In genomic region chr17:76354747-76355310, GRCh38 we compare ENCODE assay signal across 9 cellular contexts. TPM values are rescaled to one million over a fixed set of nuclear protein-coding genes. Genes with fewer than 3 reads are reported as not detected.
DNase-seq lines count a peak whose midpoint lies in the region; ATAC-seq, FAIRE-seq and TF ChIP-seq lines count a peak whose summit lies in the region.
"Had no signal": no experiment of that assay in that cellular context is flagged by ENCODE, and none has a peak within 500 bp of the region (broad histone marks: within the 10 kb centered on the region; RNA-seq: fewer than 3 reads in every experiment).

No MANE protein-coding gene starts in this region.

- no peaks in the 10 kb centered on the region for H3K9me3 Mint-ChIP-seq in MCF 10A (ENCODE audit: unreplicated experiment)

- peaks cover 8% of the 10 kb centered on the region for H3K4me1 Mint-ChIP-seq in MCF 10A (ENCODE audit: insufficient read depth, unreplicated experiment)

- peak overlapping the region; percentile 78; the same call in 1 of the 2 replicates for H3K9ac ChIP-seq in PC-3 (ENCODE audit: low read length)
- H3K9ac ChIP-seq in endothelial cell of umbilical vein (replicated peaks; ENCODE audit: extremely low read depth, insufficient read depth, low read length), result no peak overlapping the region

- H2AFZ ChIP-seq in PC-3 (ENCODE audit: low read length), result peak overlapping the region; percentile 89
- peak overlapping the region; percentile 5 for H2AFZ ChIP-seq in endothelial cell of umbilical vein (ENCODE audit: low read depth, low read length)

- H3K79me2 ChIP-seq in PC-3 (ENCODE audit: low read length) (peaks cover 35% of the 10 kb centered on the region), endothelial cell of umbilical vein (ENCODE audit: control insufficient read depth, insufficient read depth, low read length) (peaks cover 26% of the 10 kb centered on the region)

- H3K4me1 ChIP-seq in breast epithelium, result no peaks in the 10 kb centered on the region
- peaks cover 24% of the 10 kb centered on the region for H3K4me1 ChIP-seq in PC-3 (ENCODE audit: insufficient read depth, low read length)
- peaks cover 10% of the 10 kb centered on the region for H3K4me1 ChIP-seq in endothelial cell of umbilical vein (ENCODE audit: control insufficient read depth, extremely low read depth, insufficient read depth, low read length)
- H3K4me1 ChIP-seq in stomach, result peaks cover 11 to 34% (median 28%) of the 10 kb centered on the region in 4 donors
- H3K4me1 ChIP-seq in tibial artery, result peaks cover 0 to 26% (median 22%) of the 10 kb centered on the region in 4 donors

- TF ChIP-seq POLR2A in breast epithelium (IDR thresholded peaks at IDR 0.05) (no peak), endothelial cell of umbilical vein (IDR thresholded peaks at IDR 0.05; ENCODE audit: low read depth, low read length) (no peak), stomach (IDR thresholded peaks at IDR 0.05) (no peak)

- H3F3A ChIP-seq in PC-3 (ENCODE audit: low read length, unreplicated experiment), result no peaks in the 10 kb centered on the region

- H3K4me3 Mint-ChIP-seq in MCF 10A (ENCODE audit: unreplicated experiment), result peak overlapping the region; percentile 95

- POLR2A ChIA-PET in MCF 10A (lab: Yijun Ruan, JAX) (interaction anchor here (1.7 to 2.1 kb wide), 2 partner anchors 23 to 203 kb away, joined by 9 to 11 read pairs; no protein-coding TSS in a partner anchor), PC-3 (lab: Charles Lee; ENCODE audit: unreplicated experiment) (interaction anchor here (0.5 to 0.6 kb wide), 2 partner anchors 30 to 33 kb away, joined by 5 to 10 read pairs; no protein-coding TSS in a partner anchor), endothelial cell of umbilical vein (lab: Charles Lee) (interaction anchor here (0.8 kb wide), 1 partner anchor 16 kb away, joined by 3 read pairs; no protein-coding TSS in a partner anchor)

- no peaks in the 10 kb centered on the region for H3K27me3 Mint-ChIP-seq in MCF 10A (ENCODE audit: insufficient read depth, unreplicated experiment)

- H3K27ac Mint-ChIP-seq in MCF 10A (ENCODE audit: low read depth, unreplicated experiment), result no peak overlapping the region

- TF ChIP-seq CTCF in MCF 10A (IDR thresholded peaks at IDR 0.05; ENCODE audit: unreplicated experiment) (no peak), breast epithelium (IDR thresholded peaks at IDR 0.05) (no peak), PC-3 (conservative IDR thresholded peaks at IDR 0.05; ENCODE audit: low read depth, low read length) (no peak), endothelial cell of umbilical vein (IDR thresholded peaks at IDR 0.05; ENCODE audit: extremely low read depth in 1 of 2, insufficient read depth in 1 of 2, low read depth in 1 of 2, low read length in 2 of 2) (no peak), stomach (IDR thresholded peaks at IDR 0.05) (no peak), tibial artery (IDR thresholded peaks at IDR 0.05) (no peak)

- H3K36me3 Mint-ChIP-seq in MCF 10A (ENCODE audit: insufficient read depth, unreplicated experiment), result no peaks in the 10 kb centered on the region

- intact Hi-C loops in MCF 10A (cut with micrococcal nuclease) (no loop called here), breast epithelium (cut with DNase I; ENCODE audit: low total_unique reads) (no loop called here), PC-3 (cut with micrococcal nuclease) (loop anchor here (2.0 to 5.0 kb wide), 2 partner anchors 16 to 32 kb away; no protein-coding TSS in a partner anchor), endothelial cell of umbilical vein (cut with micrococcal nuclease) (loop anchor here (1.0 to 2.0 kb wide), 3 partner anchors 15 to 44 kb away; no protein-coding TSS in a partner anchor), stomach (cut with DNase I; ENCODE audit: low total_unique reads) (no loop called here), tibial artery (cut with DNase I; ENCODE audit: low total_unique reads) (no loop called here)

- H3K27ac ChIP-seq in breast epithelium, result no peak overlapping the region
- peak overlapping the region; percentile 27 for H3K27ac ChIP-seq in PC-3 (ENCODE audit: low read length)
- no peak overlapping the region for H3K27ac ChIP-seq in endothelial cell of umbilical vein (ENCODE audit: insufficient read depth, low read depth, low read length)
- no peak overlapping the region for H3K27ac ChIP-seq in stomach
- no peak overlapping the region for H3K27ac ChIP-seq in tibial artery

- no peaks in the 10 kb centered on the region for H3K27me3 ChIP-seq in breast epithelium
- no peaks in the 10 kb centered on the region for H3K27me3 ChIP-seq in PC-3 (ENCODE audit: low read length)
- no peaks in the 10 kb centered on the region for H3K27me3 ChIP-seq in endothelial cell of umbilical vein (ENCODE audit: control insufficient read depth in 2 of 2, insufficient read depth in 2 of 2, low read length in 2 of 2)
- no peaks in the 10 kb centered on the region for H3K27me3 ChIP-seq in stomach
- H3K27me3 ChIP-seq in tibial artery, result peaks cover 0 to 3% of the 10 kb centered on the region in 2 donors
- H3K27me3 ChIP-seq: SJSA1 had no signal

- H3K9me2 ChIP-seq in PC-3 (replicated peaks; ENCODE audit: low read length), result no peaks in the 10 kb centered on the region

- WGBS in stomach, 5 donors, result 45 to 57% (median 53%) methylated on average over 13 of the region's 13 CpGs

- H3K4me2 ChIP-seq in PC-3 (ENCODE audit: low read length), result peak overlapping the region; percentile 90
- H3K4me2 ChIP-seq in endothelial cell of umbilical vein (ENCODE audit: insufficient read depth, low read length), result no peak overlapping the region

- H4K20me1 ChIP-seq in PC-3 (ENCODE audit: low read length) (no peaks in the 10 kb centered on the region), endothelial cell of umbilical vein (replicated peaks; ENCODE audit: control insufficient read depth, extremely low read depth, insufficient read depth, low read length) (no peaks in the 10 kb centered on the region)

- DNase-seq in MCF 10A (ENCODE audit: unreplicated experiment) (no peak), breast epithelium (ENCODE audit: low spot score in 2 of 2) (no peak), PC-3 (peak; percentile 31), endothelial cell of umbilical vein (ENCODE audit: low read depth, low spot score) (no peak), stomach (no peak), tibial artery (no peak)

- no peak for FAIRE-seq in endothelial cell of umbilical vein (lab: Jason Lieb, UNC)

- H3K36me3 ChIP-seq in breast epithelium (no peaks in the 10 kb centered on the region), PC-3 (ENCODE audit: low read depth, low read length) (no peaks in the 10 kb centered on the region), endothelial cell of umbilical vein (ENCODE audit: control insufficient read depth in 2 of 2, extremely low read depth in 1 of 2, insufficient read depth in 2 of 2, low read length in 2 of 2) (no peaks in the 10 kb centered on the region), stomach (no peaks in the 10 kb centered on the region), tibial artery (no peaks in the 10 kb centered on the region)

- no peak for ATAC-seq in PC-3
- ATAC-seq in HG03378 (IDR thresholded peaks at IDR 0.05; ENCODE audit: unreplicated experiment), result no peak
- ATAC-seq in GM21786 (IDR thresholded peaks at IDR 0.05; ENCODE audit: unreplicated experiment), result no peak

- TF ChIP-seq EP300 in stomach (IDR thresholded peaks at IDR 0.05), result no peak

- CTCF ChIA-PET in MCF 10A (lab: Yijun Ruan, JAX) (interaction anchor here (0.6 to 2.3 kb wide), 3 partner anchors 31 to 53 kb away, joined by 4 to 20 read pairs (median 6); no protein-coding TSS in a partner anchor), PC-3 (lab: Charles Lee) (interaction anchor here (1.0 to 2.0 kb wide), 3 partner anchors 16 to 104 kb away, joined by 3 to 12 read pairs (median 9); no protein-coding TSS in a partner anchor), endothelial cell of umbilical vein (lab: Charles Lee) (interaction anchor here (0.6 to 4.5 kb wide), 7 partner anchors 10 to 295 kb away, joined by 3 to 57 read pairs (median 9); partner anchors contain the start of gene SPHK1)

- no peaks in the 10 kb centered on the region for H3K9me3 ChIP-seq in breast epithelium
- no peaks in the 10 kb centered on the region for H3K9me3 ChIP-seq in PC-3 (ENCODE audit: low read length)
- H3K9me3 ChIP-seq in endothelial cell of umbilical vein (replicated peaks; ENCODE audit: control insufficient read depth, insufficient read depth, low read length), result no peaks in the 10 kb centered on the region
- no peaks in the 10 kb centered on the region for H3K9me3 ChIP-seq in stomach
- no peaks in the 10 kb centered on the region for H3K9me3 ChIP-seq in tibial artery

- H3K9me1 ChIP-seq in endothelial cell of umbilical vein (replicated peaks; ENCODE audit: control insufficient read depth, extremely low read depth, insufficient read depth, low read length), result no peaks in the 10 kb centered on the region

- dilution Hi-C loops in endothelial cell of umbilical vein (cut with MboI; ENCODE audit: extremely low pct_ligation_motif_present, low sequenced_read_pairs), result no loop called here

- H3K4me3 ChIP-seq in breast epithelium (peak overlapping the region in 1 of 3 donors; percentile 96), PC-3 (ENCODE audit: low read length) (peak overlapping the region; percentile 92; the same call in 1 of the 2 replicates), endothelial cell of umbilical vein (replicated peaks in 1 of 3; ENCODE audit: insufficient read depth in 1 of 3, low read depth in 1 of 3, low read length in 3 of 3) (no peak overlapping the region), stomach (peak overlapping the region in 3 of 4 donors; percentile 75 to 99 (median 81)), tibial artery (peak overlapping the region in 1 of 2 donors; percentile 75)

- BruUV-seq in MCF 10A (replicated peaks; lab: Mats Ljungman, UMichigan) (no TSS peak), PC-3 (replicated peaks; lab: Mats Ljungman, UMichigan) (no TSS peak), endothelial cell of umbilical vein (replicated peaks; lab: Mats Ljungman, UMichigan) (no TSS peak)

RNA-seq across cellular contexts. Expression of gene PRPSAP1, which starts 1.1 kb away (rescaled TPM):
- total RNA-seq in MCF 10A (2022) (25.9 and 42.3 TPM in 2 replicates), breast epithelium (100 to 1,000 TPM in 1 of 3 donors, 10 to 100 TPM in 2; 71.4 to 110 (median 78.3) TPM), PC-3 (2014; rRNA removed) (43.9 and 47.8 TPM in 2 replicates), endothelial cell of umbilical vein (79.1 and 90.2 TPM in 2 replicates), stomach (10 to 100 TPM; 29.1 to 49.0 (median 46.4) TPM)
- polyA plus RNA-seq in endothelial cell of umbilical vein (106 and 123 TPM in 2 replicates), stomach (10 to 100 TPM; 25.0 to 43.7 (median 25.3) TPM)
- 117 and 119 TPM in 2 replicates for polyA plus RNA-seq in endothelial cell of umbilical vein (2011; cell fraction: cytosol; rRNA removed)
- 331 and 391 TPM in 2 replicates for polyA plus RNA-seq in endothelial cell of umbilical vein (2011; cell fraction: nucleus; rRNA removed)
- polyA plus RNA-seq in endothelial cell of umbilical vein (2012), result 70.0 and 80.9 TPM in 2 replicates
- polyA minus RNA-seq in endothelial cell of umbilical vein, result 111 and 140 TPM in 2 replicates
- polyA minus RNA-seq in endothelial cell of umbilical vein (2011; cell fraction: cytosol; rRNA and poly(A)+ RNA removed), result 35.5 TPM
- 121 and 170 TPM in 2 replicates for polyA minus RNA-seq in endothelial cell of umbilical vein (2011; cell fraction: nucleus; rRNA and poly(A)+ RNA removed)

RNA-seq across cellular contexts. Expression of gene SPHK1, which starts 29.6 kb away (rescaled TPM):
- 7.1 and 12.6 TPM in 2 replicates for total RNA-seq in MCF 10A (2022)
- 10 to 100 TPM in 2 of 3 donors, 1 to 10 TPM in 1; 9.6 to 28.5 (median 23.0) TPM for total RNA-seq in breast epithelium
- total RNA-seq in PC-3 (2014; rRNA removed), result 54.2 and 59.7 TPM in 2 replicates
- total RNA-seq in endothelial cell of umbilical vein, result 70.7 and 85.6 TPM in 2 replicates
- polyA plus RNA-seq in endothelial cell of umbilical vein, result 97.4 and 97.8 TPM in 2 replicates
- 57.6 and 80.7 TPM in 2 replicates for polyA plus RNA-seq in endothelial cell of umbilical vein (2011; cell fraction: cytosol; rRNA removed)
- 331 and 358 TPM in 2 replicates for polyA plus RNA-seq in endothelial cell of umbilical vein (2011; cell fraction: nucleus; rRNA removed)
- polyA plus RNA-seq in endothelial cell of umbilical vein (2012), result 84.4 and 89.7 TPM in 2 replicates
- 27.2 and 37.8 TPM in 2 replicates for polyA minus RNA-seq in endothelial cell of umbilical vein
- 11.3 TPM for polyA minus RNA-seq in endothelial cell of umbilical vein (2011; cell fraction: cytosol; rRNA and poly(A)+ RNA removed)
- polyA minus RNA-seq in endothelial cell of umbilical vein (2011; cell fraction: nucleus; rRNA and poly(A)+ RNA removed), result 37.5 and 78.5 TPM in 2 replicates
- total RNA-seq in stomach, result 10 to 100 TPM in 1 of 5 donors, 1 to 10 TPM in 2, under 1 TPM in 1, not detected in 1; 0.45 to 13.9 (median 3.4) TPM
- polyA plus RNA-seq in stomach, result 10 to 100 TPM in 1 of 3 donors, 1 to 10 TPM in 2; 5.8 to 10.6 (median 6.8) TPM

RNA-seq across cellular contexts. Expression of gene QRICH2, which starts 46.8 kb away (rescaled TPM):
- total RNA-seq in MCF 10A (2022) (0.56 and 3.2 TPM in 2 replicates), breast epithelium (1 to 10 TPM; 3.0 to 4.3 (median 3.8) TPM), PC-3 (2014; rRNA removed) (2.2 and 5.7 TPM in 2 replicates), endothelial cell of umbilical vein (7.2 and 9.6 TPM in 2 replicates), stomach (10 to 100 TPM in 1 of 5 donors, 1 to 10 TPM in 3, under 1 TPM in 1; 0.72 to 12.5 (median 2.3) TPM)
- polyA plus RNA-seq in endothelial cell of umbilical vein (6.7 and 9.8 TPM in 2 replicates), stomach (1 to 10 TPM; 3.8 to 5.6 (median 4.0) TPM)
- polyA plus RNA-seq in endothelial cell of umbilical vein (2011; cell fraction: cytosol; rRNA removed), result 2.0 and 3.5 TPM in 2 replicates
- 32.0 and 38.0 TPM in 2 replicates for polyA plus RNA-seq in endothelial cell of umbilical vein (2011; cell fraction: nucleus; rRNA removed)
- polyA plus RNA-seq in endothelial cell of umbilical vein (2012), result 2.2 and 2.7 TPM in 2 replicates
- polyA minus RNA-seq in endothelial cell of umbilical vein, result 14.4 and 15.6 TPM in 2 replicates
- polyA minus RNA-seq in endothelial cell of umbilical vein (2011; cell fraction: cytosol; rRNA and poly(A)+ RNA removed), result 1.5 TPM
- polyA minus RNA-seq in endothelial cell of umbilical vein (2011; cell fraction: nucleus; rRNA and poly(A)+ RNA removed), result 13.0 and 14.6 TPM in 2 replicates

Comparison
In these comparisons a context has a peak if more than half of its experiments do, and no peak if none do; other contexts are left out.
1. H3K4me3 ChIP-seq: peak in PC-3 (single experiment) and stomach (3 of 4); none in endothelial cell of umbilical vein (0 of 3).
2. intact Hi-C loops: an anchor here in PC-3 (2.0 to 5.0 kb wide) and endothelial cell of umbilical vein (1.0 to 2.0 kb wide); none called in MCF 10A, breast epithelium, stomach and tibial artery.